16 cellular contexts compared by ENCODE assay signal in the genomic region with DNA sequence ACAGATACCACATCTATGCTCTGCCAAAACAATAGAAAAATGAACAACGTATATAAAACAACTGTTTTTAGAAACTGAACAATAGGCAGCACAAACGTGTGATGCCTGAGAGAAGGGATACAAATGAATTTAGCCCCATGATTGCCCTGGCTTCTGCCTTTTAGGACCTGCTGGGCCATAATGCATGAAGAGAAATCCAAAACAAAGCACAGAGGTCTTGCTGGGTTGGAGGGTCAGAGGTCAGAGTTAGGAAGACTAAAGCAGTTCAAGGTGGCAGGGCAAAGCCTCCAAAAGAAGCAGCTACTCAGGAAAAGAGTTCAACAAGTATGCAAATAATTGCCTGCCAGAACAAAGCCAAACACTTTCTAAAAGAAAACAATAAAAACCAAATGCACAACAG.
A peak's percentile ranks its signal among the peaks of the same experiment; 100 is the strongest.
DNase-seq lines count a peak whose midpoint lies in the region; ATAC-seq, FAIRE-seq and TF ChIP-seq lines count a peak whose summit lies in the region.
"Had no signal": no experiment of that assay in that cellular context is flagged by ENCODE, and none has a peak within 500 bp of the region (broad histone marks: within the 10 kb centered on the region; RNA-seq: fewer than 3 reads in every experiment).

No MANE protein-coding gene starts in this region.

- in situ Hi-C loops in K562 (cut with MboI) = no loop called here

- H3K4me3 ChIP-seq in H7 (ENCODE audit: insufficient read depth, low read depth, low read length) = no peak overlapping the region
- no peak overlapping the region for H3K4me3 ChIP-seq in K562
- H3K4me3 ChIP-seq in neural progenitor cell = no peak overlapping the region

- H4K20me1 ChIP-seq in K562 (replicated peaks; ENCODE audit: control insufficient read depth, insufficient read depth, low read length) (no peaks in the 10 kb centered on the region), neural progenitor cell (ENCODE audit: low read depth) (peaks cover 24% of the 10 kb centered on the region)

- no peak for TF ChIP-seq EP300 in K562 (IDR thresholded peaks at IDR 0.05; ENCODE audit: low read length)

- TF ChIP-seq RAD21 in K562 (CRISPR knock-in tag; conservative IDR thresholded peaks at IDR 0.05 in 1 of 2, IDR thresholded peaks at IDR 0.05 in 1 of 2) = no peak

- H3K4me1 ChIP-seq in K562 (replicated peaks in 1 of 2; ENCODE audit: control insufficient read depth in 2 of 2, insufficient read depth in 2 of 2, low read length in 2 of 2) (peaks cover 0 to 2% of the 10 kb centered on the region in 2 experiments; a peak in 2 of 5 replicates), neural progenitor cell (peaks cover 16% of the 10 kb centered on the region)

- H3K27ac ChIP-seq in K562 (ENCODE audit: extremely low read depth, low read depth, low read length) = no peak overlapping the region
- no peak overlapping the region for H3K27ac ChIP-seq in neural progenitor cell

- no peaks in the 10 kb centered on the region for H3K79me2 ChIP-seq in K562 (ENCODE audit: control insufficient read depth, insufficient read depth, low read length)
- peaks cover 37% of the 10 kb centered on the region for H3K79me2 ChIP-seq in neural progenitor cell (ENCODE audit: low read depth)

- no TSS peak for BruUV-seq in K562 (replicated peaks; lab: Mats Ljungman, UMichigan)

- FAIRE-seq in K562 (lab: Jason Lieb, UNC) = no peak
- FAIRE-seq: GM12891 had no signal

- H3K27me3 Mint-ChIP-seq in neural progenitor cell (ENCODE audit: insufficient read depth, low read depth) = peaks cover 7% of the 10 kb centered on the region
- H3K27me3 Mint-ChIP-seq: B cell, IgD-negative memory B cell had no signal

- TF ChIP-seq CTCF in K562 (IDR thresholded peaks at IDR 0.05 in 2 of 3, conservative IDR thresholded peaks at IDR 0.05 in 1 of 3; ENCODE audit: insufficient read depth in 2 of 3, low read depth in 1 of 3, low read length in 3 of 3) (no peak), neural progenitor cell (IDR thresholded peaks at IDR 0.05) (no peak)

- H3K4me3 Mint-ChIP-seq in neural progenitor cell = peak overlapping the region; percentile 59
- H3K4me3 Mint-ChIP-seq: B cell; CD4-positive, alpha-beta T cell; H9; IgD-negative memory B cell had no signal

- DNase-seq in H7 (peak; percentile 52), K562 (ENCODE audit: extremely low read depth in 1 of 4, low spot score in 3 of 4) (no peak), iPS DF 4.7 (ENCODE audit: extremely low read depth, low spot score) (peak; percentile 1), neural progenitor cell (ENCODE audit: low spot score) (peak; percentile 76)
- DNase-seq: C1 segment of cervical spinal cord; Calu3; CD4-positive, alpha-beta T cell; DMS 273 treated with DMSO at 0.1 percent for 48 hours; H9 had no signal

- H3K4me1 Mint-ChIP-seq in neural progenitor cell = peaks cover 25% of the 10 kb centered on the region
- H3K4me1 Mint-ChIP-seq: B cell, IgD-negative memory B cell had no signal

- H3K27me3 ChIP-seq in H7 (ENCODE audit: control insufficient read depth, insufficient read depth, low read length) = no peaks in the 10 kb centered on the region
- H3K27me3 ChIP-seq in K562 (ENCODE audit: control insufficient read depth in 2 of 2, insufficient read depth in 2 of 2, low read length in 2 of 2) = no peaks in the 10 kb centered on the region
- no peaks in the 10 kb centered on the region for H3K27me3 ChIP-seq in neural progenitor cell

- POLR2A ChIA-PET in K562 (lab: Yijun Ruan, JAX) = no interaction called here

- H3K9ac ChIP-seq in K562 (ENCODE audit: insufficient read depth in 1 of 2, low read depth in 2 of 2, low read length in 2 of 2) (no peak overlapping the region), neural progenitor cell (no peak overlapping the region)

- H3K36me3 Mint-ChIP-seq in neural progenitor cell = peaks cover 32% of the 10 kb centered on the region

- H3K9me3 ChIP-seq in K562 (replicated peaks; ENCODE audit: control insufficient read depth, insufficient read depth, low read depth, low read length) (no peaks in the 10 kb centered on the region), neural progenitor cell (ENCODE audit: low read depth) (peaks cover 12% of the 10 kb centered on the region)

- no peak overlapping the region for H3K4me2 ChIP-seq in K562 (ENCODE audit: insufficient read depth, low read length)
- peak overlapping the region; percentile 43 for H3K4me2 ChIP-seq in neural progenitor cell

- ATAC-seq in K562 = no peak
- no peak for ATAC-seq in GM19455 (IDR thresholded peaks at IDR 0.05; ENCODE audit: unreplicated experiment)
- no peak for ATAC-seq in GM18858 (IDR thresholded peaks at IDR 0.05; ENCODE audit: unreplicated experiment)
- no peak for ATAC-seq in GM18498 (IDR thresholded peaks at IDR 0.05; ENCODE audit: unreplicated experiment)
- no peak for ATAC-seq in HG02840 (IDR thresholded peaks at IDR 0.05; ENCODE audit: low FRiP score, unreplicated experiment)

- peaks cover 29% of the 10 kb centered on the region for H3K9me3 Mint-ChIP-seq in neural progenitor cell

- 39% methylated on average over 2 of the region's 2 CpGs for WGBS in K562 (ENCODE audit: insufficient coverage, low coverage, missing lambda C conversion rate)

- peaks cover 20% of the 10 kb centered on the region for H3F3A ChIP-seq in neural progenitor cell (ENCODE audit: low read depth)

- H3K27ac Mint-ChIP-seq in neural progenitor cell = peak overlapping the region; percentile 88
- H3K27ac Mint-ChIP-seq: B cell; CD4-positive, alpha-beta T cell; IgD-negative memory B cell had no signal

- CTCF ChIA-PET in K562 (lab: Yijun Ruan, JAX; ENCODE audit: low intra/inter-chr PET ratio) = no interaction called here

- no peaks in the 10 kb centered on the region for H3K9me1 ChIP-seq in K562 (ENCODE audit: control insufficient read depth, insufficient read depth, low read length)

- no peaks in the 10 kb centered on the region for H3K36me3 ChIP-seq in H7 (replicated peaks; ENCODE audit: control insufficient read depth, insufficient read depth, low read length)
- H3K36me3 ChIP-seq in K562 (ENCODE audit: control insufficient read depth, insufficient read depth, low read length) = no peaks in the 10 kb centered on the region
- H3K36me3 ChIP-seq in neural progenitor cell = no peaks in the 10 kb centered on the region

- intact Hi-C loops in K562 (cut with micrococcal nuclease) = no loop called here

- H2AFZ ChIP-seq in K562 (ENCODE audit: low read depth, low read length) (no peak overlapping the region), neural progenitor cell (replicated peaks) (no peak overlapping the region)

- TF ChIP-seq POLR2A in K562 (conservative IDR thresholded peaks at IDR 0.05) = no peak

TF ChIP-seq in K562, 482 proteins besides CTCF, POLR2A, EP300 and RAD21:
- TF ChIP-seq, protein P1, sequence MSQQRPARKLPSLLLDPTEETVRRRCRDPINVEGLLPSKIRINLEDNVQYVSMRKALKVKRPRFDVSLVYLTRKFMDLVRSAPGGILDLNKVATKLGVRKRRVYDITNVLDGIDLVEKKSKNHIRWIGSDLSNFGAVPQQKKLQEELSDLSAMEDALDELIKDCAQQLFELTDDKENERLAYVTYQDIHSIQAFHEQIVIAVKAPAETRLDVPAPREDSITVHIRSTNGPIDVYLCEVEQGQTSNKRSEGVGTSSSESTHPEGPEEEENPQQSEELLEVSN (IDR thresholded peaks at IDR 0.05; ENCODE audit: borderline replicate concordance in 1 of 2, extremely low read depth in 1 of 2, insufficient read depth in 1 of 2, insufficient read length in 1 of 2, low read depth in 1 of 2, low read length in 1 of 2, poor library complexity in 1 of 2, severe bottlenecking in 1 of 2) = no peak
- no peak for TF ChIP-seq ZNF263 (CRISPR knock-in tag; IDR thresholded peaks at IDR 0.05; ENCODE audit: borderline replicate concordance)
- TF ChIP-seq MIER1 (IDR thresholded peaks at IDR 0.05; ENCODE audit: low read depth) = no peak
- no peak for TF ChIP-seq NR2C2 (CRISPR knock-in tag; IDR thresholded peaks at IDR 0.05)
- TF ChIP-seq NR2C2 (tag; IDR thresholded peaks at IDR 0.05) = 0 out of 2 replicates have a peak, but pooled peaks have one; percentile 14
- TF ChIP-seq NR2C1 (IDR thresholded peaks at IDR 0.05) = 0 out of 2 replicates have a peak, but pooled peaks have one; percentile 19
- TF ChIP-seq NR2C1 (tag; IDR thresholded peaks at IDR 0.05) = peak; percentile 50
- TF ChIP-seq RBM15 (IDR thresholded peaks at IDR 0.05; ENCODE audit: insufficient read depth, low read length) = no peak
- TF ChIP-seq MTA3 (IDR thresholded peaks at IDR 0.05; ENCODE audit: borderline replicate concordance) = no peak
- TF ChIP-seq ZNF274 (IDR thresholded peaks at IDR 0.05; ENCODE audit: borderline replicate concordance, low read depth, low read length) = no peak

Comparison
In these comparisons a context has a peak if more than half of its experiments do, and no peak if none do; other contexts are left out.
1. DNase-seq: peak in H7 (single experiment), iPS DF 4.7 (single experiment) and neural progenitor cell (single experiment); none in K562 (0 of 4).